Comparison of ENCODE assay signal across 31 cellular contexts in the genomic region with DNA sequence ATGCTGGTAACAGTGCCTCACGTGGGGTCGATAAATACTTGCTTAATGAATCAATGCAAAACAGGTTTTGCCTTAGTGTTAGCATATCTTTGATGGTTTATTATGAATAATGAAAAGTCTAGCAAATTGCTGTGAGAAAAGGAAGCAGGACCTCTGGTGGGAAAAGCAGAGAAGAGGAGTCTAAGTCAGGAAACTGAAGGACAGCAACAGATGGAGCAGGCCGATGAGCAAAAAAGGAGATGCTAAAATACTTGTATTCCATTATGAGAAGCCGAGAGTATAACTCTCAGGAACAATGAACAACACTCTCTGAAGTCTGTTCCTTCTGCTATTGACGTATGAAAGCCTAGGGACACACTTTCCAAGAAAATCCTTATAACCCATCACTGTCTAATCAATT.
"Had no signal": no experiment of that assay in that cellular context is flagged by ENCODE, and none has a peak within 500 bp of the region (broad histone marks: within the 10 kb centered on the region; RNA-seq: fewer than 3 reads in every experiment).

No MANE protein-coding gene starts in this region.

- H3K9me3 ChIP-seq: neutrophil, pancreas, psoas muscle, right lobe of liver, sigmoid colon, suprapubic skin, testis, tibial artery, transverse colon, upper lobe of right lung, uterus had no signal

- H3K36me3 Mint-ChIP-seq: naive thymus-derived CD8-positive, alpha-beta T cell; stimulated activated memory B cell treated with anti-CD40 and anti-IgM and Interleukin-4, amounts not matched to agents 10 μg/mL and 1 μg/mL and 100 μg/mL, for 72 hours; type B pancreatic cell had no signal

- H3K27me3 ChIP-seq: neutrophil, pancreas, right lobe of liver, sigmoid colon, spleen, suprapubic skin, testis, tibial artery, transverse colon, upper lobe of right lung, uterus had no signal

- H3K4me3 Mint-ChIP-seq: naive thymus-derived CD8-positive, alpha-beta T cell; natural killer cell treated with Interleukin-12 subunit alpha and Interleukin-12 subunit beta and Interleukin-15 and Interleukin-18, amount 100 ng/mL, for 72 hours; nephron progenitor cell; neural crest cell; stimulated activated memory B cell treated with anti-CD40 and anti-IgM and Interleukin-4, amounts not matched to agents 10 μg/mL and 1 μg/mL and 100 μg/mL, for 72 hours; stimulated activated naive CD8-positive, alpha-beta T cell treated with anti-CD3 and anti-CD28 coated beads, Interleukin-15, amount 100 ng/mL, for 72 hours; type B pancreatic cell had no signal

- DNase-seq: naive thymus-derived CD8-positive, alpha-beta T cell; nephron progenitor cell; nucleus accumbens; pancreas; psoas muscle; right cardiac atrium; right lobe of liver; sigmoid colon; spleen; stimulated activated CD4-positive, alpha-beta T cell treated with anti-CD3 and anti-CD28 coated beads, Interleukin-12 subunit alpha, Interleukin-12 subunit beta, amount 100 ng/mL, for 4 hours; stimulated activated CD4-positive, alpha-beta T cell treated with anti-CD3 and anti-CD28 coated beads, Interleukin-1b, Interleukin-23, amount 100 ng/mL, for 48 hours; stimulated activated CD4-positive, alpha-beta T cell treated with anti-CD3 and anti-CD28 coated beads, Interleukin-4, amount 100 ng/mL, for 1 hour; stimulated activated CD4-positive, alpha-beta T cell treated with anti-CD3 and anti-CD28 coated beads, Interleukin-4, amount 100 ng/mL, for 4 hours; stimulated activated CD8-positive, alpha-beta memory T cell treated with anti-CD3 and anti-CD28 coated beads, Interleukin-4, amount 100 ng/mL, for 48 hours; stimulated activated naive CD4-positive, alpha-beta T cell; stimulated activated naive CD8-positive, alpha-beta T cell treated with anti-CD3 and anti-CD28 coated beads, Interleukin-15, amount 100 ng/mL, for 72 hours; stimulated activated naive CD8-positive, alpha-beta T cell treated with anti-CD3 and anti-CD28 coated beads, Interleukin-15, Interleukin-2, amounts not matched to agents 100 U/mL and 50 U/mL, for 24 hours; substantia nigra; testis; tibial artery; transverse colon; upper lobe of right lung; uterus had no signal

- ATAC-seq: naive thymus-derived CD8-positive, alpha-beta T cell; natural killer cell treated with Interleukin-12 subunit alpha and Interleukin-12 subunit beta and Interleukin-15 and Interleukin-18, amount 100 ng/mL, for 72 hours; pancreas; psoas muscle; right cardiac atrium; right lobe of liver; stimulated activated memory B cell treated with anti-CD40 and anti-IgM and Interleukin-4, amounts not matched to agents 10 μg/mL and 1 μg/mL and 100 μg/mL, for 72 hours; stimulated activated naive CD8-positive, alpha-beta T cell treated with anti-CD3 and anti-CD28 coated beads, Interleukin-15, amount 100 ng/mL, for 72 hours; stimulated activated naive CD8-positive, alpha-beta T cell treated with anti-CD3 and anti-CD28 coated beads, Interleukin-15, Interleukin-2, amounts not matched to agents 100 U/mL and 50 U/mL, for 24 hours; upper lobe of right lung had no signal

- H3K27me3 Mint-ChIP-seq: naive thymus-derived CD8-positive, alpha-beta T cell; natural killer cell treated with Interleukin-12 subunit alpha and Interleukin-12 subunit beta and Interleukin-15 and Interleukin-18, amount 100 ng/mL, for 72 hours; stimulated activated memory B cell treated with anti-CD40 and anti-IgM and Interleukin-4, amounts not matched to agents 10 μg/mL and 1 μg/mL and 100 μg/mL, for 72 hours; stimulated activated naive CD8-positive, alpha-beta T cell treated with anti-CD3 and anti-CD28 coated beads, Interleukin-15, amount 100 ng/mL, for 72 hours had no signal

- H3K27ac ChIP-seq: neutrophil, pancreas, psoas muscle, right lobe of liver, sigmoid colon, skin epidermis, spleen, suprapubic skin, testis, tibial artery, transverse colon, upper lobe of right lung, uterus had no signal

- H3K9me3 Mint-ChIP-seq: nephron progenitor cell; neural crest cell; stimulated activated naive CD8-positive, alpha-beta T cell treated with anti-CD3 and anti-CD28 coated beads, Interleukin-15, amount 100 ng/mL, for 72 hours; type B pancreatic cell had no signal

- H3K4me1 ChIP-seq: pancreas, psoas muscle, right lobe of liver, sigmoid colon, spleen, suprapubic skin, testis, tibial artery, transverse colon, upper lobe of right lung, uterus had no signal

- H3K27ac Mint-ChIP-seq: naive thymus-derived CD8-positive, alpha-beta T cell; natural killer cell treated with Interleukin-12 subunit alpha and Interleukin-12 subunit beta and Interleukin-15 and Interleukin-18, amount 100 ng/mL, for 72 hours; nephron progenitor cell; stimulated activated memory B cell treated with anti-CD40 and anti-IgM and Interleukin-4, amounts not matched to agents 10 μg/mL and 1 μg/mL and 100 μg/mL, for 72 hours; stimulated activated naive CD8-positive, alpha-beta T cell treated with anti-CD3 and anti-CD28 coated beads, Interleukin-15, amount 100 ng/mL, for 72 hours; type B pancreatic cell had no signal

- H3K4me1 Mint-ChIP-seq: naive thymus-derived CD8-positive, alpha-beta T cell; nephron progenitor cell; stimulated activated memory B cell treated with anti-CD40 and anti-IgM and Interleukin-4, amounts not matched to agents 10 μg/mL and 1 μg/mL and 100 μg/mL, for 72 hours; stimulated activated naive CD8-positive, alpha-beta T cell treated with anti-CD3 and anti-CD28 coated beads, Interleukin-15, amount 100 ng/mL, for 72 hours had no signal

- H3K4me3 ChIP-seq: pancreas, psoas muscle, right lobe of liver, sigmoid colon, skin epidermis, smooth muscle cell, spleen, suprapubic skin, testis, tibial artery, transverse colon, upper lobe of right lung, uterus had no signal

- H3K36me3 ChIP-seq: neutrophil, pancreas, right lobe of liver, sigmoid colon, spleen, suprapubic skin, tibial artery, transverse colon, upper lobe of right lung, uterus had no signal
